In the genomic region with DNA sequence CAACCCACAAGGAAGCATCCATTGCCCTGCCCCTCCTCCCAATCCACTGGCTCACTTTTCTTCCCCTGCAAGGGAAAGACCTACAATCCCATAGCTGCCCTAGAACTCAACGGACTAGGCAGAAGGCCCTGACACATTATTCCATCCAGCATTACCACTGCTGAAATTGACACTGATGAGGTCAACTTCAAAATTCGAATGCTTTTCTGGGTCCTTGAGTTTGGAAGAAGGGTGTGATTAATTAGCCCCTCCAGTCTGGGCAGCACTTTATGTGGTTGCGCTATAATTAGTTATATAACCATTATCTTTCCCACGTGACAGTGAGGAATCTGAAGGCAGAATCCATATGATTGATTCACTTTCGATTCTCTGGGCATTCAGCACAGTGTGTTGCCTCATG, we compare ENCODE assay signal across 1 cellular context.
TF ChIP-seq lines count a peak whose summit lies in the region.

No MANE protein-coding gene starts in this region.

TF ChIP-seq in HepG2, 621 proteins besides CTCF, POLR2A, EP300 and RAD21:
- TF ChIP-seq RBM22 (optimal IDR thresholded peaks at IDR 0.05; ENCODE audit: low read length) (peak; percentile 60), CCAR2 (optimal IDR thresholded peaks at IDR 0.05; ENCODE audit: low read depth, low read length) (no peak)
